ENCODE assay signal across 8 cellular contexts in the genomic region with DNA sequence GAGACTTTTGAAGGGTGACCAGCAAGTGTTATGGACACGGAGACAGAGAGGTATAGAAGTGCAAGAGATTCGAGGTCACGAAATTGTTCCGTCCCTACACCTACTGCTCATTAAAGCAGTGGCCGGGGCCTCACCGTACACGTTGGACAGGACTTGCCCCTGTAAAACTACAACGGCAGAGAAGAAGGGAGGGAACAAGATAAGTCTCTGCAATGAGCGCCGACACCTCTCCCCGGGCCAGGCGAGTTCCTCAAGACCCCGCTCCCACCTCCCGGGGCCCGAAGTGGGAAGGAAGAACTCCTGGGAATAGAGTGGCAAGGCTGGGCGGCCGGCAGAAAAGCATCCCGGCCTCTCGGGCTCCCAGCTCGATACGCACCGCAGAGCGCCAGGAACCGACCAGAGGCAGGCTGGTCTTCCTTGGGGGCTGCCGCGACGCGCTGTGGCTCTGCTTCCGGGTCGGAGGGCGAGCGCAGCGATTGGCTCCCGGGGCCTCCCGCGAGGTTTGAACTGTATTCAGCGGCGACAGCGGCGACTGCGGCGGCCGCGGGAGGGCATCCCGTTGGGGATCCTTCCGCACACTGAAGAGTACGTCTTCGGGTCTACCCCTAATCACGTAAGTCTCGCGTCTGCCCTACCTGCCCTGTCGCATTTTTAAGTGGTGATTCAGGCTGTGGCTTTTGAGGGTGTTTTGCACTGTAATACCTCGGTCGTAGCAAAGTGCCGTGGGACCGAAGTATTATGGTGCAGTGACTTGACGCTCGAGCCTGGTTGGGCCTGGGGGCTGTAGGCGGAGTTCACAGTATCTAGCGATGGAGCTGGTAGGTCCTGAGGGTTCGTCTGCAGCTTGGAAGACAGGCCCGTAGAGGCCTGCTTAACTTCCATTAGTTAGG. TPM values are rescaled to one million over a fixed set of nuclear protein-coding genes. Genes with fewer than 3 reads are reported as not detected.
DNase-seq lines count a peak whose midpoint lies in the region; ATAC-seq and TF ChIP-seq lines count a peak whose summit lies in the region.

A gene with protein sequence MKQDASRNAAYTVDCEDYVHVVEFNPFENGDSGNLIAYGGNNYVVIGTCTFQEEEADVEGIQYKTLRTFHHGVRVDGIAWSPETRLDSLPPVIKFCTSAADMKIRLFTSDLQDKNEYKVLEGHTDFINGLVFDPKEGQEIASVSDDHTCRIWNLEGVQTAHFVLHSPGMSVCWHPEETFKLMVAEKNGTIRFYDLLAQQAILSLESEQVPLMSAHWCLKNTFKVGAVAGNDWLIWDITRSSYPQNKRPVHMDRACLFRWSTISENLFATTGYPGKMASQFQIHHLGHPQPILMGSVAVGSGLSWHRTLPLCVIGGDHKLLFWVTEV (minus strand): TSS at position 441 of the 890 bp plus-strand sequence. CDS start 1,596 bp downstream, outside the sequence.
A gene with protein sequence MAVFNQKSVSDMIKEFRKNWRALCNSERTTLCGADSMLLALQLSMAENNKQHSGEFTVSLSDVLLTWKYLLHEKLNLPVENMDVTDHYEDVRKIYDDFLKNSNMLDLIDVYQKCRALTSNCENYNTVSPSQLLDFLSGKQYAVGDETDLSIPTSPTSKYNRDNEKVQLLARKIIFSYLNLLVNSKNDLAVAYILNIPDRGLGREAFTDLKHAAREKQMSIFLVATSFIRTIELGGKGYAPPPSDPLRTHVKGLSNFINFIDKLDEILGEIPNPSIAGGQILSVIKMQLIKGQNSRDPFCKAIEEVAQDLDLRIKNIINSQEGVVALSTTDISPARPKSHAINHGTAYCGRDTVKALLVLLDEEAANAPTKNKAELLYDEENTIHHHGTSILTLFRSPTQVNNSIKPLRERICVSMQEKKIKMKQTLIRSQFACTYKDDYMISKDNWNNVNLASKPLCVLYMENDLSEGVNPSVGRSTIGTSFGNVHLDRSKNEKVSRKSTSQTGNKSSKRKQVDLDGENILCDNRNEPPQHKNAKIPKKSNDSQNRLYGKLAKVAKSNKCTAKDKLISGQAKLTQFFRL (plus strand): TSS at position 510 of the 890 bp plus-strand sequence. CDS start 3,706 bp downstream, outside the sequence.

- DNase-seq in DMS 273 (lab: John Stamatoyannopoulos, UW; ENCODE audit: unreplicated experiment) (peak; percentile 92), activated T-cell treated with anti-CD3 and anti-CD28 coated beads for 1 hour (ENCODE audit: low read depth) (peak; percentile 87), epithelial cell of esophagus (ENCODE audit: low read depth) (peak; percentile 93)
- peak; percentile 79 to 82 for DNase-seq in stimulated activated CD8-positive, alpha-beta memory T cell treated with anti-CD3 and anti-CD28 coated beads, Interleukin-4, amount 100 ng/mL, for 1 hour (ENCODE audit: low read depth in 2 of 2, low spot score in 1 of 2)

- H3K4me3 ChIP-seq in HUES64 (ENCODE audit: low read length) (peak within 1 kb of the TSS; percentile 97), OCI-LY3 (ENCODE audit: low read length) (peak within 1 kb of the TSS; percentile 94), epithelial cell of esophagus (ENCODE audit: low read length) (peak within 1 kb of the TSS; percentile 82), mononuclear cell (ENCODE audit: low read length) (peak within 1 kb of the TSS; percentile 69)

- TF ChIP-seq CTCF in OCI-LY3 (IDR thresholded peaks at IDR 0.05; ENCODE audit: low read depth, low read length): no peak
- TF ChIP-seq CTCF in epithelial cell of esophagus (IDR thresholded peaks at IDR 0.05; ENCODE audit: insufficient read depth, low read depth, low read length, missing control alignments): no peak

- peaks cover 61% of the 10 kb centered on the region for H3K79me2 ChIP-seq in OCI-LY3 (ENCODE audit: low read length)

- WGBS in HUES64: under 1% methylated on average over 62 of the region's 62 CpGs

- H3K4me1 ChIP-seq in HUES64 (ENCODE audit: insufficient read depth, low read length): peaks cover 15% of the 10 kb centered on the region
- H3K4me1 ChIP-seq in OCI-LY3 (ENCODE audit: low read length): peaks cover 35% of the 10 kb centered on the region
- H3K4me1 ChIP-seq in mononuclear cell (ENCODE audit: insufficient read depth, low read length): peaks cover 27% of the 10 kb centered on the region

- H3K27me3 ChIP-seq in HUES64 (ENCODE audit: insufficient read depth, low read length) (no peaks in the 10 kb centered on the region), OCI-LY3 (ENCODE audit: low read depth, low read length) (no peaks in the 10 kb centered on the region), mononuclear cell (ENCODE audit: insufficient read depth, low read length) (no peaks in the 10 kb centered on the region)

- H3K9me3 ChIP-seq in HUES64 (ENCODE audit: insufficient read depth, low read depth, low read length) (no peaks in the 10 kb centered on the region), OCI-LY3 (ENCODE audit: insufficient read depth, low read length) (no peaks in the 10 kb centered on the region), mononuclear cell (ENCODE audit: low read depth, low read length) (no peaks in the 10 kb centered on the region)

- H4K20me1 ChIP-seq in OCI-LY3 (ENCODE audit: insufficient read depth, low read length): no peaks in the 10 kb centered on the region

- H2AFZ ChIP-seq in OCI-LY3 (ENCODE audit: low read depth, low read length): peak within 1 kb of the TSS; percentile 91

- peak; percentile 94 for ATAC-seq in GM21447 (IDR thresholded peaks at IDR 0.05; ENCODE audit: unreplicated experiment)

- H3K27ac ChIP-seq in HUES64 (ENCODE audit: low read depth, low read length): peak within 1 kb of the TSS; percentile 84
- H3K27ac ChIP-seq in OCI-LY3 (ENCODE audit: low read length): peak within 1 kb of the TSS; percentile 73

- H3K36me3 ChIP-seq in HUES64 (ENCODE audit: insufficient read depth, low read length) (peaks cover 50% of the 10 kb centered on the region), OCI-LY3 (replicated peaks; ENCODE audit: low read depth, low read length) (peaks cover 33% of the 10 kb centered on the region)

- H3K4me2 ChIP-seq in OCI-LY3 (ENCODE audit: low read length): peak within 1 kb of the TSS; percentile 99

- H3K9ac ChIP-seq in HUES64 (ENCODE audit: low read depth, low read length) (peak within 1 kb of the TSS; percentile 92), OCI-LY3 (ENCODE audit: low read length) (peak within 1 kb of the TSS; percentile 76)

RNA-seq across cellular contexts. Expression of the first gene that starts in this region (rescaled TPM):
- polyA plus RNA-seq in HUES64 (2013, experiment 1 of 2): 51.5 TPM
- polyA plus RNA-seq in HUES64 (2013, experiment 2 of 2): 53.3 TPM
- total RNA-seq in mononuclear cell: 10.1 TPM

RNA-seq across cellular contexts. Expression of the second gene that starts in this region (rescaled TPM):
- 33.9 TPM for polyA plus RNA-seq in HUES64 (2013, experiment 1 of 2)
- 31.3 TPM for polyA plus RNA-seq in HUES64 (2013, experiment 2 of 2)
- 4.0 TPM for total RNA-seq in mononuclear cell

Comparison
In these comparisons a context has a peak if more than half of its experiments do, and no peak if none do; other contexts are left out.
1. Peak in every context shown above with its lines: DNase-seq, ATAC-seq, H3K4me3 ChIP-seq and H3K27ac ChIP-seq.